ENCODE assay signal across 16 cellular contexts in the genomic region with DNA sequence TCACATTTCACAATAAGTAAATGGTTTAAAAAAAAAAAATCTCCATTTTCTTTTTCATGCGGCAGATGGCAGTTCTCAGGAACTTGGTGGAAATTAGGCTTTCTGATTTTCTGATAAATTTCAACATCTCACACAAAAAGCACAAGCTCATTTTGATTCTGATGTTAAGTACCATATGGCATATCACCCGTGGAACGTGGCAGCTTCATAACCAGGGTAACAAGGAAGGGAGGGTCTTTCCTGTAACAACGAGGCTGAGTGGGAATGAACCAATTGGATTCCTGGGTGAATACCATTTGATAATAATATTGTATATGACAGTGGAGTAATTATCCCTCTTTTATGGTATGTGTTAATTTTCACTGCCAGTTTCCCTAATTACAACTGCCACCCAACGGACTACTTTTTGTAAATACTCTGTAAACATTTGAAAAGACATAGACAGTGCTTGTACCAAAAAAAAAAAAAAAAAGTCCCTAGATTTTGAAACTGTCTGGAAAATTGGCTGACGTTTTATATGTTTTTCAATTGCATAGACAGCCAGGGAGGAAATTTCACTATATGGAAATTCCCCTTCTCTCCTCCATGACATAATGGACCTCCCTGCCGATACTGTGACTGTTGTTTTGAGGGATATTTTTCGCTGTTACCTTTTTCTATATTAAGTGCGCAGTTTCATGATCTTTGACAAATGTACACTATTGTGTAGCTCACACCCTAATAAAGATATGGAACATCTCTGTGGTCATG. TPM values are rescaled to one million over a fixed set of nuclear protein-coding genes. Genes with fewer than 3 reads are reported as not detected.
DNase-seq lines count a peak whose midpoint lies in the region; ATAC-seq, FAIRE-seq and TF ChIP-seq lines count a peak whose summit lies in the region.
"Had no signal": no experiment of that assay in that cellular context is flagged by ENCODE, and none has a peak within 500 bp of the region (broad histone marks: within the 10 kb centered on the region; RNA-seq: fewer than 3 reads in every experiment).

No MANE protein-coding gene starts in this region.

- H3K36me3 ChIP-seq in endodermal cell (ENCODE audit: control insufficient read depth, insufficient read depth, low read length): no peaks in the 10 kb centered on the region
- no peaks in the 10 kb centered on the region for H3K36me3 ChIP-seq in BE2C
- H3K36me3 ChIP-seq: BLaER1 had no signal

- H3K9me3 ChIP-seq in endodermal cell (ENCODE audit: control insufficient read depth, low read length): no peaks in the 10 kb centered on the region
- H3K9me3 ChIP-seq in BE2C: no peaks in the 10 kb centered on the region
- H3K9me3 ChIP-seq: BLaER1 had no signal

- WGBS in endodermal cell (ENCODE audit: insufficient coverage in 1 of 2, insufficient read length in 1 of 2), 2 experiments: 73 to 83% methylated on average over 3 to 9 of the region's 9 CpGs

- H3K27me3 Mint-ChIP-seq in endodermal cell (ENCODE audit: insufficient read depth): peaks cover 6% of the 10 kb centered on the region

- H3K4me1 ChIP-seq in endodermal cell (ENCODE audit: control insufficient read depth, insufficient read depth, low read length) (no peaks in the 10 kb centered on the region), BE2C (no peaks in the 10 kb centered on the region; the same call in 1 of the 2 replicates)

- no peak for ATAC-seq in HG03196 (IDR thresholded peaks at IDR 0.05; ENCODE audit: unreplicated experiment)
- ATAC-seq: T-helper 17 cell had no signal

- H3K27me3 ChIP-seq in endodermal cell (ENCODE audit: control insufficient read depth, insufficient read depth, low read length, poor library complexity, severe bottlenecking) (no peaks in the 10 kb centered on the region), BE2C (no peaks in the 10 kb centered on the region)
- H3K27me3 ChIP-seq: BLaER1 had no signal

- H3K9me3 Mint-ChIP-seq in endodermal cell: no peaks in the 10 kb centered on the region
- H3K9me3 Mint-ChIP-seq: H9 had no signal

- H3K9ac ChIP-seq in endodermal cell (ENCODE audit: extremely low read depth, low read length, poor library complexity, severe bottlenecking): no peak overlapping the region
- H3K9ac ChIP-seq: BLaER1 had no signal

- H3K27ac ChIP-seq in endodermal cell (ENCODE audit: low read depth, low read length): no peak overlapping the region
- H3K27ac ChIP-seq: BLaER1 had no signal

- peaks cover 6% of the 10 kb centered on the region for H3K4me1 Mint-ChIP-seq in endodermal cell

- TF ChIP-seq CTCF in endodermal cell (conservative IDR thresholded peaks at IDR 0.05) (no peak), BE2C (IDR thresholded peaks at IDR 0.05; ENCODE audit: low read depth, low read length) (no peak)

- H3K36me3 Mint-ChIP-seq in endodermal cell (ENCODE audit: low read depth): no peaks in the 10 kb centered on the region

- H3K4me3 ChIP-seq in endodermal cell (ENCODE audit: low read length) (no peak overlapping the region), BE2C (ENCODE audit: low read depth, low read length) (no peak overlapping the region)
- H3K4me3 ChIP-seq: BLaER1 had no signal

- DNase-seq in Ammon's horn (ENCODE audit: low spot score) (peak; percentile 55), GM18507 (ENCODE audit: extremely low spot score, insufficient read length, low read depth) (no peak), NCI-H446 (lab: John Stamatoyannopoulos, UW) (peak; percentile 24 to 70), endodermal cell (peak; percentile 6), RCC 7860 (ENCODE audit: low spot score) (no peak), BE2C (no peak)
- DNase-seq: DMS53, H9, Karpas-422, MM.1S, NCI-H2107, NCI-H774, SHP77 treated with DMSO at 0.1 percent for 48 hours, T-helper 17 cell had no signal

- FAIRE-seq in GM18507 (lab: Jason Lieb, UNC) (peak; percentile 51), RCC 7860 (lab: Jason Lieb, UNC) (no peak)

- H3K27ac Mint-ChIP-seq in endodermal cell: no peak overlapping the region
- H3K27ac Mint-ChIP-seq: H9, T-helper 17 cell had no signal

- H3K4me3 Mint-ChIP-seq in endodermal cell: no peak overlapping the region
- H3K4me3 Mint-ChIP-seq: H9, T-helper 17 cell had no signal

RNA-seq across cellular contexts. Expression of a gene that starts 43.5 kb away (rescaled TPM):
- 10 to 100 TPM; 19.0 to 27.7 TPM for total RNA-seq in endodermal cell
- 1.6 TPM for polyA plus RNA-seq in endodermal cell (2013, experiment 1 of 2)
- polyA plus RNA-seq in endodermal cell (2013, experiment 2 of 2): 2.4 TPM
- not detected for polyA plus RNA-seq in BE2C (2012; ENCODE audit: insufficient read depth, insufficient read length, low read depth)
- total RNA-seq: T-helper 17 cell had no signal

Comparison
In these comparisons a context has a peak if more than half of its experiments do, and no peak if none do; other contexts are left out.
1. DNase-seq: peak in Ammon's horn (single experiment), NCI-H446 (2 of 2) and endodermal cell (single experiment); none in GM18507 (single experiment), RCC 7860 (single experiment) and BE2C (single experiment).